ENCODE assay signal across 29 cellular contexts in genomic region chr12:130114952-130115351, GRCh38. TPM values are rescaled to one million over a fixed set of nuclear protein-coding genes. Genes with fewer than 3 reads are reported as not detected.
"Had no signal": no experiment of that assay in that cellular context is flagged by ENCODE, and none has a peak within 500 bp of the region (broad histone marks: within the 10 kb centered on the region; RNA-seq: fewer than 3 reads in every experiment).

No MANE protein-coding gene starts in this region.

- DNase-seq: activated CD4-positive, alpha-beta T cell treated with anti-CD3 and anti-CD28 coated beads for 48 hours; activated CD4-positive, alpha-beta T cell treated with anti-CD3 and anti-CD28 coated beads, Interleukin-2, amount 50 U/mL, for 4 hours; activated CD4-positive, CD25-positive, alpha-beta regulatory T cell treated with anti-CD3 and anti-CD28 coated beads, Interleukin-2, amount 50 U/mL, for 72 hours; activated CD8-positive, alpha-beta memory T cell treated with anti-CD3 and anti-CD28 coated beads, Interleukin-2, amount 10 ng/mL, durations not matched to agents 7 days and 5 days; activated CD8-positive, alpha-beta T cell treated with anti-CD3 and anti-CD28 coated beads, Interleukin-2, amount 10 ng/mL, durations not matched to agents 7 days and 5 days; activated effector memory CD4-positive, alpha-beta T cell treated with anti-CD3 and anti-CD28 coated beads, Interleukin-2, amount 50 U/mL, for 16 hours; activated naive CD4-positive, alpha-beta T cell treated with Interleukin-2 at 50 U/mL for 16 hours; activated naive CD8-positive, alpha-beta T cell treated with anti-CD3 and anti-CD28 coated beads, Interleukin-2, amount 50 U/mL, for 24 hours; activated T-cell treated with anti-CD3 and anti-CD28 coated beads, Interleukin-2, amount 50 U/mL, for 24 hours; amniotic stem cell; body of pancreas; KG1; NCI-H1092; NCI-H1417; NCI-H1930; NCI-H2107; NCI-H510A treated with DMSO at 0.1 percent for 48 hours; NCI-H69; NK-92 treated with Interleukin-12 subunit alpha and Interleukin-12 subunit beta, amount 100 ng/mL, for 24 hours; Peyer's patch had no signal

- H3K27ac Mint-ChIP-seq: activated CD8-positive, alpha-beta memory T cell treated with anti-CD3 and anti-CD28 coated beads, Interleukin-2, amount 10 ng/mL, durations not matched to agents 7 days and 5 days; activated CD8-positive, alpha-beta T cell treated with anti-CD3 and anti-CD28 coated beads, Interleukin-2, amount 10 ng/mL, durations not matched to agents 7 days and 5 days; activated naive CD4-positive, alpha-beta T cell treated with anti-CD3 and anti-CD28 coated beads, Interleukin-2, amount 50 U/mL, for 72 hours; activated naive CD8-positive, alpha-beta T cell treated with anti-CD3 and anti-CD28 coated beads, Interleukin-2, amount 50 U/mL, for 24 hours; activated T-cell treated with anti-CD3 and anti-CD28 coated beads, Interleukin-2, amount 50 U/mL, for 24 hours; T-helper 1 cell treated with Interleukin-12 subunit alpha and Interleukin-12 subunit beta and Interleukin-4 antibody, amounts not matched to agents 30 μg/mL and 1 μg/mL, for 36 hours; WTC11 had no signal

- H3K27me3 Mint-ChIP-seq: activated CD8-positive, alpha-beta memory T cell treated with anti-CD3 and anti-CD28 coated beads, Interleukin-2, amount 10 ng/mL, durations not matched to agents 7 days and 5 days had no signal

- H3K4me3 ChIP-seq: ascending aorta, body of pancreas, Peyer's patch, SJSA1 had no signal

- H3K9me3 Mint-ChIP-seq: T-helper 1 cell treated with Interleukin-12 subunit alpha and Interleukin-12 subunit beta and Interleukin-4 antibody, amounts not matched to agents 30 μg/mL and 1 μg/mL, for 36 hours had no signal

- H3K4me3 Mint-ChIP-seq: activated CD8-positive, alpha-beta memory T cell treated with anti-CD3 and anti-CD28 coated beads, Interleukin-2, amount 10 ng/mL, durations not matched to agents 7 days and 5 days; activated CD8-positive, alpha-beta T cell treated with anti-CD3 and anti-CD28 coated beads, Interleukin-2, amount 10 ng/mL, durations not matched to agents 7 days and 5 days; activated naive CD8-positive, alpha-beta T cell treated with anti-CD3 and anti-CD28 coated beads, Interleukin-2, amount 50 U/mL, for 24 hours; activated T-cell treated with anti-CD3 and anti-CD28 coated beads, Interleukin-2, amount 50 U/mL, for 24 hours; central memory CD8-positive, alpha-beta T cell; T-helper 1 cell treated with Interleukin-12 subunit alpha and Interleukin-12 subunit beta and Interleukin-4 antibody, amounts not matched to agents 30 μg/mL and 1 μg/mL, for 36 hours; WTC11 had no signal

- H3K27me3 ChIP-seq: ascending aorta, body of pancreas, Peyer's patch, SJSA1 had no signal

- ATAC-seq: activated CD8-positive, alpha-beta memory T cell treated with anti-CD3 and anti-CD28 coated beads, Interleukin-2, amount 10 ng/mL, durations not matched to agents 7 days and 5 days; activated CD8-positive, alpha-beta T cell treated with anti-CD3 and anti-CD28 coated beads, Interleukin-2, amount 10 ng/mL, durations not matched to agents 7 days and 5 days; activated naive CD4-positive, alpha-beta T cell treated with anti-CD3 and anti-CD28 coated beads, Interleukin-2, amount 50 U/mL, for 72 hours; activated naive CD8-positive, alpha-beta T cell treated with anti-CD3 and anti-CD28 coated beads, Interleukin-2, amount 50 U/mL, for 24 hours; body of pancreas; SK-N-SH treated with all-trans-retinoic acid at 6 μM for 48 hours; WTC11 had no signal

- H3K4me1 Mint-ChIP-seq: activated CD8-positive, alpha-beta memory T cell treated with anti-CD3 and anti-CD28 coated beads, Interleukin-2, amount 10 ng/mL, durations not matched to agents 7 days and 5 days; activated naive CD8-positive, alpha-beta T cell treated with anti-CD3 and anti-CD28 coated beads, Interleukin-2, amount 50 U/mL, for 24 hours; central memory CD8-positive, alpha-beta T cell; WTC11 had no signal

- H3K36me3 Mint-ChIP-seq: activated CD8-positive, alpha-beta memory T cell treated with anti-CD3 and anti-CD28 coated beads, Interleukin-2, amount 10 ng/mL, durations not matched to agents 7 days and 5 days had no signal

- H3K36me3 ChIP-seq: ascending aorta, Peyer's patch, SJSA1 had no signal

- H3K27ac ChIP-seq: ascending aorta, body of pancreas, Peyer's patch, SJSA1 had no signal

- H3K4me1 ChIP-seq: ascending aorta, body of pancreas, Peyer's patch, SJSA1 had no signal

- H3K9me3 ChIP-seq: ascending aorta, body of pancreas, Peyer's patch had no signal

RNA-seq across cellular contexts. Expression of gene FZD10, which starts 47.3 kb away (rescaled TPM):
- total RNA-seq: activated CD8-positive, alpha-beta memory T cell treated with anti-CD3 and anti-CD28 coated beads, Interleukin-2, amount 10 ng/mL, durations not matched to agents 7 days and 5 days; activated CD8-positive, alpha-beta T cell treated with anti-CD3 and anti-CD28 coated beads, Interleukin-2, amount 10 ng/mL, durations not matched to agents 7 days and 5 days; activated naive CD4-positive, alpha-beta T cell treated with anti-CD3 and anti-CD28 coated beads, Interleukin-2, amount 50 U/mL, for 72 hours; LHCN-M2; M059J; SJSA1 had no signal
